15 cellular contexts compared by ENCODE assay signal in the genomic region with DNA sequence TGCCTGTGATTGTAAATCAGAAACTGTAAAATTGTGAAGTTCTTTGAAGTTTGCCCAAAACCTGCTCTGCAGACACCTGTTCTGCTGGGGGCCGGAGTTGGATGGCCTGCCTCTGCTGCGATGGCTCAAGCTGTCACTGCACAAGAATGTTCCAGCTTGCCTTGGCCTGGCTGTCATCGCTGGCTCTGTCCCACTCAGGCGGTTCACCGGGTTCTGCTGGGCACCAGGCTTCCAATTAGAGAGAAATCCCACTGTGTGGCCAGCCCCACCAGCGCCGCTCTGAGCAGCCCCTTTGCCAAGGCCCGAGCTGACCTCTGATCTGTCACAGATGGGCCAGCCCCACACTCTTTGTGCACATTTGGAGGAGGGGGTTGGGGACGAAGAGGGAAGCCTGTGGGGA.
DNase-seq lines count a peak whose midpoint lies in the region; TF ChIP-seq lines count a peak whose summit lies in the region.
"Had no signal": no experiment of that assay in that cellular context is flagged by ENCODE, and none has a peak within 500 bp of the region (broad histone marks: within the 10 kb centered on the region; RNA-seq: fewer than 3 reads in every experiment).

No MANE protein-coding gene starts in this region.

- no peaks in the 10 kb centered on the region for H3K4me1 Mint-ChIP-seq in Caco-2 (ENCODE audit: low read depth, unreplicated experiment)

- CTCF ChIA-PET in Caco-2 (lab: Charles Lee) = no interaction called here

- H3K9me3 ChIP-seq in left ventricle myocardium inferior (replicated peaks) (no peaks in the 10 kb centered on the region), ascending aorta (no peaks in the 10 kb centered on the region), thyroid gland (no peaks in the 10 kb centered on the region), Caco-2 (no peaks in the 10 kb centered on the region)

- no peak for TF ChIP-seq POLR2A in thyroid gland (IDR thresholded peaks at IDR 0.05)

- no peaks in the 10 kb centered on the region for H3K27me3 ChIP-seq in left ventricle myocardium inferior (ENCODE audit: low read depth)
- no peaks in the 10 kb centered on the region for H3K27me3 ChIP-seq in ascending aorta
- no peaks in the 10 kb centered on the region for H3K27me3 ChIP-seq in thyroid gland
- H3K27me3 ChIP-seq in Caco-2 (replicated peaks; ENCODE audit: control insufficient read depth, insufficient read depth, low read length) = no peaks in the 10 kb centered on the region

- H3K4me3 ChIP-seq in left ventricle myocardium inferior (no peak overlapping the region), ascending aorta (no peak overlapping the region), thyroid gland (replicated peaks in 1 of 3) (no peak overlapping the region), Caco-2 (ENCODE audit: low read depth, low read length) (no peak overlapping the region)
- H3K4me3 ChIP-seq: GM12878 had no signal

- POLR2A ChIA-PET in Caco-2 (lab: Charles Lee) = no interaction called here

- H3K36me3 ChIP-seq in left ventricle myocardium inferior = peaks cover 24% of the 10 kb centered on the region
- peaks cover 2 to 29% of the 10 kb centered on the region in 2 donors for H3K36me3 ChIP-seq in ascending aorta
- H3K36me3 ChIP-seq in thyroid gland = peaks cover 0 to 9% of the 10 kb centered on the region in 2 donors
- no peaks in the 10 kb centered on the region for H3K36me3 ChIP-seq in Caco-2 (ENCODE audit: control insufficient read depth, insufficient read depth, low read length)

- 74 to 80% methylated on average over 4 to 9 of the region's 9 CpGs for WGBS in thyroid gland, 2 donors

- H3K27ac ChIP-seq in left ventricle myocardium inferior (replicated peaks) = no peak overlapping the region
- H3K27ac ChIP-seq in ascending aorta = no peak overlapping the region
- H3K27ac ChIP-seq in thyroid gland = no peak overlapping the region

- intact Hi-C loops in left ventricle myocardium inferior (cut with micrococcal nuclease) (no loop called here), posterior cingulate gyrus (cut with DNase I) (no loop called here), ascending aorta (cut with DNase I) (no loop called here), thyroid gland (cut with DNase I) (no loop called here), Caco-2 (cut with micrococcal nuclease; ENCODE audit: unreplicated experiment) (no loop called here)

- peak; percentile 75 for DNase-seq in Ammon's horn (ENCODE audit: low spot score)
- DNase-seq in anterior cingulate cortex (lab: John Stamatoyannopoulos, UW) = peak in 37 of 58 donors; percentile 6 to 66 (median 37)
- DNase-seq in left ventricle myocardium inferior = peak; percentile 22
- peak in 9 of 10 donors; percentile 16 to 85 (median 52) for DNase-seq in posterior cingulate gyrus
- no peak for DNase-seq in ascending aorta (ENCODE audit: low spot score in 2 of 2)
- no peak for DNase-seq in RKO (ENCODE audit: low spot score)
- DNase-seq in thyroid gland = no peak
- DNase-seq in Caco-2 = no peak
- DNase-seq: HCEC 1CT, MV-4-11, NCI-H1417 treated with DMSO at 0.1 percent for 48 hours, NCI-H2029, NCI-H510A had no signal

- no peaks in the 10 kb centered on the region for H3K27me3 Mint-ChIP-seq in Caco-2 (ENCODE audit: insufficient read depth, unreplicated experiment)

- no TSS peak for BruUV-seq in Caco-2 (replicated peaks; lab: Mats Ljungman, UMichigan)

- H3K4me3 Mint-ChIP-seq in Caco-2 (ENCODE audit: unreplicated experiment) = no peak overlapping the region
- H3K4me3 Mint-ChIP-seq: CD14-positive monocyte had no signal

- H3K4me1 ChIP-seq in left ventricle myocardium inferior = peaks cover 4% of the 10 kb centered on the region
- no peaks in the 10 kb centered on the region for H3K4me1 ChIP-seq in ascending aorta
- no peaks in the 10 kb centered on the region for H3K4me1 ChIP-seq in thyroid gland
- H3K4me1 ChIP-seq in Caco-2 = no peaks in the 10 kb centered on the region

- no peaks in the 10 kb centered on the region for H3K36me3 Mint-ChIP-seq in Caco-2 (ENCODE audit: insufficient read depth, unreplicated experiment)
- H3K36me3 Mint-ChIP-seq: CD14-positive monocyte had no signal

- no peak overlapping the region for H3K27ac Mint-ChIP-seq in Caco-2 (ENCODE audit: unreplicated experiment)
- H3K27ac Mint-ChIP-seq: CD14-positive monocyte had no signal

- TF ChIP-seq CTCF in left ventricle myocardium inferior (IDR thresholded peaks at IDR 0.05; ENCODE audit: borderline replicate concordance) (no peak), ascending aorta (IDR thresholded peaks at IDR 0.05) (no peak), thyroid gland (IDR thresholded peaks at IDR 0.05) (no peak), Caco-2 (IDR thresholded peaks at IDR 0.05; ENCODE audit: insufficient read depth in 1 of 2, low read depth in 1 of 2, low read length in 1 of 2, severe bottlenecking in 1 of 2, unreplicated experiment in 1 of 2) (no peak)

- no peaks in the 10 kb centered on the region for H3K9me3 Mint-ChIP-seq in Caco-2 (ENCODE audit: unreplicated experiment)
- H3K9me3 Mint-ChIP-seq: CD14-positive monocyte had no signal

Comparison
In these comparisons a context has a peak if more than half of its experiments do, and no peak if none do; other contexts are left out.
1. DNase-seq: peak in Ammon's horn (single experiment), anterior cingulate cortex (37 of 58), left ventricle myocardium inferior (single experiment) and posterior cingulate gyrus (9 of 10); none in ascending aorta (0 of 2), RKO (single experiment), thyroid gland (0 of 2) and Caco-2 (0 of 2).